In genomic region chr4:61202100-61202637, GRCh38 we compare ENCODE assay signal across 8 cellular contexts.
DNase-seq lines count a peak whose midpoint lies in the region; ATAC-seq lines count a peak whose summit lies in the region.

No MANE protein-coding gene starts in this region.

- peak; percentile 58 for DNase-seq in COR-L47 (lab: John Stamatoyannopoulos, UW)
- DNase-seq in NCI-H748 (lab: John Stamatoyannopoulos, UW; ENCODE audit: unreplicated experiment), result peak; percentile 69
- peak; percentile 66 for DNase-seq in globus pallidus (ENCODE audit: low spot score)
- DNase-seq in nucleus accumbens (lab: John Stamatoyannopoulos, UW), result peak in 46 of 56 donors; percentile 12 to 81 (median 55)
- no peak for DNase-seq in COLO829 (ENCODE audit: low spot score)
- no peak for DNase-seq in RKO (ENCODE audit: low spot score)
- no peak for DNase-seq in NCI-H2227 (lab: John Stamatoyannopoulos, UW; ENCODE audit: unreplicated experiment)

- ATAC-seq in GM19395 (IDR thresholded peaks at IDR 0.05; ENCODE audit: unreplicated experiment), result no peak

Comparison
In these comparisons a context has a peak if more than half of its experiments do, and no peak if none do; other contexts are left out.
1. DNase-seq: peak in COR-L47 (single experiment), NCI-H748 (single experiment), globus pallidus (single experiment) and nucleus accumbens (46 of 56); none in COLO829 (single experiment), RKO (single experiment) and NCI-H2227 (single experiment).